Comparison of ENCODE assay signal across 1 cellular context in genomic region chr1:56376188-56376984, GRCh38.
TF ChIP-seq lines count a peak whose summit lies in the region.

No MANE protein-coding gene starts in this region.

TF ChIP-seq in H1, 55 proteins besides CTCF, POLR2A, EP300 and RAD21:
- TF ChIP-seq CHD7 (IDR thresholded peaks at IDR 0.05; ENCODE audit: insufficient replicate concordance, low read length), result no peak
- no peak for TF ChIP-seq CHD1 (IDR thresholded peaks at IDR 0.05; ENCODE audit: low read depth, low read length)
- no peak for TF ChIP-seq CBX5 (IDR thresholded peaks at IDR 0.05; ENCODE audit: low read depth, low read length)
- TF ChIP-seq JUND (IDR thresholded peaks at IDR 0.05; ENCODE audit: low read length), result no peak
- no peak for TF ChIP-seq KDM1A (IDR thresholded peaks at IDR 0.05; ENCODE audit: borderline replicate concordance, low read length)
- no peak for TF ChIP-seq CBX8 (IDR thresholded peaks at IDR 0.05; ENCODE audit: borderline replicate concordance, low read depth, low read length)
- TF ChIP-seq TEAD4 (IDR thresholded peaks at IDR 0.05; ENCODE audit: low read depth, low read length), result 0 out of 2 replicates have a peak, but pooled peaks have one; percentile 17
- no peak for TF ChIP-seq CEBPB (IDR thresholded peaks at IDR 0.05; ENCODE audit: low read depth, low read length)
- TF ChIP-seq SP4 (IDR thresholded peaks at IDR 0.05; ENCODE audit: low read length), result no peak
- peak; percentile 71 for TF ChIP-seq CREB1 (IDR thresholded peaks at IDR 0.05)
- TF ChIP-seq KDM5A (IDR thresholded peaks at IDR 0.05; ENCODE audit: low read length), result no peak
- TF ChIP-seq PHF8 (conservative IDR thresholded peaks at IDR 0.05; ENCODE audit: low read depth, low read length), result no peak
- peak; percentile 21; the same call in 1 of the 2 replicates for TF ChIP-seq YY1 (IDR thresholded peaks at IDR 0.05; ENCODE audit: low read depth, low read length)
